8 cellular contexts compared by ENCODE assay signal in genomic region chr4:145099653-145100052, GRCh38. TPM values are rescaled to one million over a fixed set of nuclear protein-coding genes. Genes with fewer than 3 reads are reported as not detected.
A peak's percentile ranks its signal among the peaks of the same experiment; 100 is the strongest.
DNase-seq lines count a peak whose midpoint lies in the region; ATAC-seq and TF ChIP-seq lines count a peak whose summit lies in the region.

No MANE protein-coding gene starts in this region.

- CTCF ChIA-PET in BJ (lab: Yijun Ruan, JAX) = interaction anchor here (0.6 kb wide), 2 partner anchors 56 to 75 kb away, joined by 3 read pairs; no protein-coding TSS in a partner anchor

- H3K4me1 ChIP-seq in HUES48 (ENCODE audit: control insufficient read depth, insufficient read depth, low read length) (peaks cover 14% of the 10 kb centered on the region), mesendoderm (ENCODE audit: control insufficient read depth, low read depth, low read length) (peaks cover 4% of the 10 kb centered on the region)

- H3K9me3 Mint-ChIP-seq in activated naive CD8-positive, alpha-beta T cell treated with anti-CD3 and anti-CD28 coated beads, Interleukin-2, amount 50 U/mL, for 24 hours = no peaks in the 10 kb centered on the region

- no peak for DNase-seq in BJ (ENCODE audit: low read depth)
- DNase-seq in activated naive CD8-positive, alpha-beta T cell treated with anti-CD3 and anti-CD28 coated beads, Interleukin-2, amount 50 U/mL, for 24 hours = no peak
- no peak for DNase-seq in mesendoderm
- no peak for DNase-seq in NCI-H748 (lab: John Stamatoyannopoulos, UW; ENCODE audit: unreplicated experiment)
- no peak for DNase-seq in stimulated activated CD4-positive, alpha-beta T cell treated with anti-CD3 and anti-CD28 coated beads, Interleukin-15, amount 100 ng/mL, for 24 hours
- no peak for DNase-seq in NCI-H345 treated with DMSO at 0.1 percent for 48 hours (lab: John Stamatoyannopoulos, UW; ENCODE audit: unreplicated experiment)

- ATAC-seq in activated naive CD8-positive, alpha-beta T cell treated with anti-CD3 and anti-CD28 coated beads, Interleukin-2, amount 50 U/mL, for 24 hours = no peak
- ATAC-seq in HG03354 (IDR thresholded peaks at IDR 0.05; ENCODE audit: poor library complexity, severe bottlenecking, unreplicated experiment) = no peak

- no peaks in the 10 kb centered on the region for H3K27me3 ChIP-seq in BJ (ENCODE audit: control insufficient read depth, insufficient read depth, low read length)
- no peaks in the 10 kb centered on the region for H3K27me3 ChIP-seq in HUES48 (ENCODE audit: control insufficient read depth, insufficient read depth, low read length)
- no peaks in the 10 kb centered on the region for H3K27me3 ChIP-seq in mesendoderm (ENCODE audit: insufficient read depth, low read length, poor library complexity)

- peak overlapping the region; percentile 3 for H3K56ac ChIP-seq in mesendoderm (ENCODE audit: low read length)

- no peak overlapping the region for H3K27ac ChIP-seq in HUES48 (ENCODE audit: low read depth, low read length)
- H3K27ac ChIP-seq in mesendoderm (ENCODE audit: low read depth, low read length) = no peak overlapping the region

- H3K4me3 Mint-ChIP-seq in activated naive CD8-positive, alpha-beta T cell treated with anti-CD3 and anti-CD28 coated beads, Interleukin-2, amount 50 U/mL, for 24 hours = no peak overlapping the region

- H3K4me3 ChIP-seq in BJ (ENCODE audit: low read depth, low read length) (peak overlapping the region; percentile 59; the same call in 1 of the 2 replicates), HUES48 (ENCODE audit: low read depth, low read length) (peak overlapping the region; percentile 89), mesendoderm (ENCODE audit: low read length) (no peak overlapping the region)

- no peak overlapping the region for H4K5ac ChIP-seq in mesendoderm (ENCODE audit: low read length)

- H3K18ac ChIP-seq in mesendoderm (ENCODE audit: low read length) = no peak overlapping the region

- WGBS in mesendoderm (ENCODE audit: extremely low coverage, insufficient coverage, low lambda C conversion rate) = no CpG with 5 or more reads among the region's 5 CpGs

- H3K79me2 ChIP-seq in mesendoderm (ENCODE audit: control insufficient read depth, insufficient read depth, low read length) = peaks cover 59% of the 10 kb centered on the region

- H2AK5ac ChIP-seq in mesendoderm (ENCODE audit: low read length) = no peak overlapping the region

- no peak overlapping the region for H3K4ac ChIP-seq in mesendoderm (ENCODE audit: low read depth, low read length)

- POLR2A ChIA-PET in BJ (lab: Charles Lee) = no interaction called here

- H3K4me2 ChIP-seq in mesendoderm (ENCODE audit: low read length) = peak overlapping the region; percentile 2

- no peak overlapping the region for H3K9ac ChIP-seq in HUES48 (ENCODE audit: low read depth, low read length)
- H3K9ac ChIP-seq in mesendoderm (ENCODE audit: low read length) = peak overlapping the region; percentile 76

- no peaks in the 10 kb centered on the region for H3K9me3 ChIP-seq in HUES48 (ENCODE audit: control insufficient read depth, insufficient read depth, low read length)

- H2BK120ac ChIP-seq in mesendoderm (ENCODE audit: low read depth, low read length) = no peak overlapping the region

- H3K4me1 Mint-ChIP-seq in activated naive CD8-positive, alpha-beta T cell treated with anti-CD3 and anti-CD28 coated beads, Interleukin-2, amount 50 U/mL, for 24 hours = peaks cover 47% of the 10 kb centered on the region

- no peak overlapping the region for H2BK15ac ChIP-seq in mesendoderm (replicated peaks; ENCODE audit: low read depth)

- H3K27ac Mint-ChIP-seq in activated naive CD8-positive, alpha-beta T cell treated with anti-CD3 and anti-CD28 coated beads, Interleukin-2, amount 50 U/mL, for 24 hours = peak overlapping the region; percentile 98

- H3K36me3 ChIP-seq in BJ (ENCODE audit: control insufficient read depth, insufficient read depth, low read length) (no peaks in the 10 kb centered on the region), HUES48 (ENCODE audit: control insufficient read depth, insufficient read depth, low read length) (peaks cover 19% of the 10 kb centered on the region), mesendoderm (ENCODE audit: control insufficient read depth, insufficient read depth, low read length) (no peaks in the 10 kb centered on the region)

- no peak overlapping the region for H3K23ac ChIP-seq in mesendoderm (ENCODE audit: low read length)

- TF ChIP-seq CTCF in BJ (IDR thresholded peaks at IDR 0.05; ENCODE audit: insufficient read depth, low read depth, low read length) = no peak

- no peak overlapping the region for H4K8ac ChIP-seq in mesendoderm (ENCODE audit: low read depth, low read length)

- H3K36me3 Mint-ChIP-seq in activated naive CD8-positive, alpha-beta T cell treated with anti-CD3 and anti-CD28 coated beads, Interleukin-2, amount 50 U/mL, for 24 hours (ENCODE audit: low read depth) = peaks cover 41% of the 10 kb centered on the region

- H2BK5ac ChIP-seq in mesendoderm (ENCODE audit: low read length) = no peak overlapping the region

- peaks cover 3% of the 10 kb centered on the region for H3K27me3 Mint-ChIP-seq in activated naive CD8-positive, alpha-beta T cell treated with anti-CD3 and anti-CD28 coated beads, Interleukin-2, amount 50 U/mL, for 24 hours

- H3K79me1 ChIP-seq in mesendoderm (ENCODE audit: low read length) = peaks cover 5% of the 10 kb centered on the region

RNA-seq across cellular contexts. Expression of gene ABCE1, which starts 1.5 kb away (rescaled TPM):
- 50.6 and 86.3 TPM in 2 replicates for polyA plus RNA-seq in BJ (2011; rRNA removed)
- 33.8 and 41.8 TPM in 2 replicates for polyA minus RNA-seq in BJ (2011; rRNA and poly(A)+ RNA removed)
- polyA plus RNA-seq in mesendoderm (2013, experiment 1 of 2) = 132 TPM
- 131 TPM for polyA plus RNA-seq in mesendoderm (2013, experiment 2 of 2)

RNA-seq across cellular contexts. Expression of gene ANAPC10, which starts 1.7 kb away (rescaled TPM):
- polyA plus RNA-seq in BJ (2011; rRNA removed) = 10.3 and 21.0 TPM in 2 replicates
- 7.0 and 7.9 TPM in 2 replicates for polyA minus RNA-seq in BJ (2011; rRNA and poly(A)+ RNA removed)
- polyA plus RNA-seq in mesendoderm (2013, experiment 1 of 2) = 21.5 TPM
- 25.2 TPM for polyA plus RNA-seq in mesendoderm (2013, experiment 2 of 2)
